ENCODE assay signal across 12 cellular contexts in genomic region chr4:120865985-120866384, GRCh38. TPM values are rescaled to one million over a fixed set of nuclear protein-coding genes. Genes with fewer than 3 reads are reported as not detected.
DNase-seq lines count a peak whose midpoint lies in the region; ATAC-seq and FAIRE-seq lines count a peak whose summit lies in the region.
"Had no signal": no experiment of that assay in that cellular context is flagged by ENCODE, and none has a peak within 500 bp of the region (broad histone marks: within the 10 kb centered on the region; RNA-seq: fewer than 3 reads in every experiment).

No MANE protein-coding gene starts in this region.

- H3K56ac ChIP-seq in mesendoderm (ENCODE audit: low read length): no peak overlapping the region

- H3K23ac ChIP-seq in mesendoderm (ENCODE audit: low read length): no peak overlapping the region

- ATAC-seq in GM19328 (IDR thresholded peaks at IDR 0.05; ENCODE audit: unreplicated experiment): peak; percentile 79
- ATAC-seq in HG02885 (IDR thresholded peaks at IDR 0.05; ENCODE audit: poor library complexity, unreplicated experiment): peak; percentile 82
- no peak for ATAC-seq in activated CD4-positive, CD25-positive, alpha-beta regulatory T cell treated with anti-CD3 and anti-CD28 coated beads, Interleukin-2, amount 50 U/mL, for 24 hours
- ATAC-seq: naive thymus-derived CD4-positive, alpha-beta T cell had no signal

- H2BK5ac ChIP-seq in mesendoderm (ENCODE audit: low read length): no peak overlapping the region

- H3K27ac ChIP-seq in mesendoderm (ENCODE audit: low read depth, low read length): no peak overlapping the region

- no peak overlapping the region for H3K9ac ChIP-seq in mesendoderm (ENCODE audit: low read length)

- FAIRE-seq in HTR-8/SVneo (lab: Jason Lieb, UNC): no peak
- FAIRE-seq: TTC549 had no signal

- H3K4me3 Mint-ChIP-seq in activated naive CD8-positive, alpha-beta T cell treated with anti-CD3 and anti-CD28 coated beads for 36 hours: no peak overlapping the region
- H3K4me3 Mint-ChIP-seq: naive thymus-derived CD4-positive, alpha-beta T cell had no signal

- no peak overlapping the region for H4K8ac ChIP-seq in mesendoderm (ENCODE audit: low read depth, low read length)

- no peak overlapping the region for H4K5ac ChIP-seq in mesendoderm (ENCODE audit: low read length)

- no peaks in the 10 kb centered on the region for H3K79me2 ChIP-seq in mesendoderm (ENCODE audit: control insufficient read depth, insufficient read depth, low read length)

- no peak overlapping the region for H3K18ac ChIP-seq in mesendoderm (ENCODE audit: low read length)

- no peak overlapping the region for H3K27ac Mint-ChIP-seq in activated naive CD8-positive, alpha-beta T cell treated with anti-CD3 and anti-CD28 coated beads for 36 hours
- H3K27ac Mint-ChIP-seq: naive thymus-derived CD4-positive, alpha-beta T cell had no signal

- no peak overlapping the region for H3K4me3 ChIP-seq in mesendoderm (ENCODE audit: low read length)

- no peaks in the 10 kb centered on the region for H3K36me3 ChIP-seq in mesendoderm (ENCODE audit: control insufficient read depth, insufficient read depth, low read length)

- H3K27me3 Mint-ChIP-seq in activated naive CD8-positive, alpha-beta T cell treated with anti-CD3 and anti-CD28 coated beads for 36 hours: peaks cover 3% of the 10 kb centered on the region

- no peak overlapping the region for H3K4me2 ChIP-seq in mesendoderm (ENCODE audit: low read length)

- no peak overlapping the region for H2AK5ac ChIP-seq in mesendoderm (ENCODE audit: low read length)

- H2BK15ac ChIP-seq in mesendoderm (replicated peaks; ENCODE audit: low read depth): no peak overlapping the region

- no peak overlapping the region for H2BK120ac ChIP-seq in mesendoderm (ENCODE audit: low read depth, low read length)

- DNase-seq in NCI-H510A treated with DMSO at 0.1 percent for 48 hours (lab: John Stamatoyannopoulos, UW) (peak; percentile 56), mesendoderm (peak; percentile 49), HTR-8/SVneo (ENCODE audit: insufficient read length, low spot score) (no peak)
- DNase-seq in activated CD4-positive, alpha-beta T cell treated with anti-CD3 and anti-CD28 coated beads for 4 hours: no peak
- no peak for DNase-seq in activated naive CD8-positive, alpha-beta T cell treated with anti-CD3 and anti-CD28 coated beads for 36 hours
- DNase-seq: hippocampal formation; naive thymus-derived CD4-positive, alpha-beta T cell; NCI-H526 had no signal

- H3K4me1 ChIP-seq in mesendoderm (ENCODE audit: control insufficient read depth, low read depth, low read length): peaks cover 2% of the 10 kb centered on the region

- H3K4ac ChIP-seq in mesendoderm (ENCODE audit: low read depth, low read length): no peak overlapping the region

- H3K4me1 Mint-ChIP-seq in activated naive CD8-positive, alpha-beta T cell treated with anti-CD3 and anti-CD28 coated beads for 36 hours: peaks cover 3% of the 10 kb centered on the region

- WGBS in mesendoderm (ENCODE audit: extremely low coverage, insufficient coverage, low lambda C conversion rate): 100% methylated on average over 1 of the region's 1 CpG

- no peaks in the 10 kb centered on the region for H3K79me1 ChIP-seq in mesendoderm (ENCODE audit: low read length)

- H3K9me3 Mint-ChIP-seq in activated naive CD8-positive, alpha-beta T cell treated with anti-CD3 and anti-CD28 coated beads for 36 hours: no peaks in the 10 kb centered on the region
- H3K9me3 Mint-ChIP-seq: naive thymus-derived CD4-positive, alpha-beta T cell had no signal

- peaks cover 1% of the 10 kb centered on the region for H3K36me3 Mint-ChIP-seq in activated naive CD8-positive, alpha-beta T cell treated with anti-CD3 and anti-CD28 coated beads for 36 hours
- H3K36me3 Mint-ChIP-seq: naive thymus-derived CD4-positive, alpha-beta T cell had no signal

- no peaks in the 10 kb centered on the region for H3K27me3 ChIP-seq in mesendoderm (ENCODE audit: insufficient read depth, low read length, poor library complexity)

RNA-seq across cellular contexts. Expression of gene PRDM5, which starts 56.5 kb away (rescaled TPM):
- polyA plus RNA-seq in mesendoderm (2013, experiment 1 of 2): 9.5 TPM
- polyA plus RNA-seq in mesendoderm (2013, experiment 2 of 2): 9.7 TPM
- 1 to 10 TPM; 1.3 to 1.4 TPM for total RNA-seq in activated naive CD8-positive, alpha-beta T cell treated with anti-CD3 and anti-CD28 coated beads for 36 hours

Comparison
In these comparisons a context has a peak if more than half of its experiments do, and no peak if none do; other contexts are left out.
1. ATAC-seq: peak in GM19328 (single experiment) and HG02885 (single experiment); none in activated CD4-positive, CD25-positive, alpha-beta regulatory T cell treated with anti-CD3 and anti-CD28 coated beads, Interleukin-2, amount 50 U/mL, for 24 hours (0 of 2).
2. DNase-seq: peak in NCI-H510A treated with DMSO at 0.1 percent for 48 hours (single experiment) and mesendoderm (single experiment); none in activated CD4-positive, alpha-beta T cell treated with anti-CD3 and anti-CD28 coated beads for 4 hours (0 of 2), activated naive CD8-positive, alpha-beta T cell treated with anti-CD3 and anti-CD28 coated beads for 36 hours (single experiment) and HTR-8/SVneo (single experiment).